Comparison of ENCODE assay signal across 1 cellular context in genomic region chr2:191688934-191689695, GRCh38.
TF ChIP-seq lines count a peak whose summit lies in the region.

No MANE protein-coding gene starts in this region.

TF ChIP-seq in HepG2, 621 proteins besides CTCF, POLR2A, EP300 and RAD21 (continued from another document and continues in another):
- TF ChIP-seq, protein P1, sequence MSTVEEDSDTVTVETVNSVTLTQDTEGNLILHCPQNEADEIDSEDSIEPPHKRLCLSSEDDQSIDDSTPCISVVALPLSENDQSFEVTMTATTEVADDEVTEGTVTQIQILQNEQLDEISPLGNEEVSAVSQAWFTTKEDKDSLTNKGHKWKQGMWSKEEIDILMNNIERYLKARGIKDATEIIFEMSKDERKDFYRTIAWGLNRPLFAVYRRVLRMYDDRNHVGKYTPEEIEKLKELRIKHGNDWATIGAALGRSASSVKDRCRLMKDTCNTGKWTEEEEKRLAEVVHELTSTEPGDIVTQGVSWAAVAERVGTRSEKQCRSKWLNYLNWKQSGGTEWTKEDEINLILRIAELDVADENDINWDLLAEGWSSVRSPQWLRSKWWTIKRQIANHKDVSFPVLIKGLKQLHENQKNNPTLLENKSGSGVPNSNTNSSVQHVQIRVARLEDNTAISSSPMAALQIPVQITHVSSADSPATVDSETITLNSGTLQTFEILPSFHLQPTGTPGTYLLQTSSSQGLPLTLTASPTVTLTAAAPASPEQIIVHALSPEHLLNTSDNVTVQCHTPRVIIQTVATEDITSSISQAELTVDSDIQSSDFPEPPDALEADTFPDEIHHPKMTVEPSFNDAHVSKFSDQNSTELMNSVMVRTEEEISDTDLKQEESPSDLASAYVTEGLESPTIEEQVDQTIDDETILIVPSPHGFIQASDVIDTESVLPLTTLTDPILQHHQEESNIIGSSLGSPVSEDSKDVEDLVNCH (CRISPR knock-in tag; IDR thresholded peaks at IDR 0.05) = no peak
- TF ChIP-seq, protein P2, sequence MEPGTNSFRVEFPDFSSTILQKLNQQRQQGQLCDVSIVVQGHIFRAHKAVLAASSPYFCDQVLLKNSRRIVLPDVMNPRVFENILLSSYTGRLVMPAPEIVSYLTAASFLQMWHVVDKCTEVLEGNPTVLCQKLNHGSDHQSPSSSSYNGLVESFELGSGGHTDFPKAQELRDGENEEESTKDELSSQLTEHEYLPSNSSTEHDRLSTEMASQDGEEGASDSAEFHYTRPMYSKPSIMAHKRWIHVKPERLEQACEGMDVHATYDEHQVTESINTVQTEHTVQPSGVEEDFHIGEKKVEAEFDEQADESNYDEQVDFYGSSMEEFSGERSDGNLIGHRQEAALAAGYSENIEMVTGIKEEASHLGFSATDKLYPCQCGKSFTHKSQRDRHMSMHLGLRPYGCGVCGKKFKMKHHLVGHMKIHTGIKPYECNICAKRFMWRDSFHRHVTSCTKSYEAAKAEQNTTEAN (CRISPR knock-in tag; conservative IDR thresholded peaks at IDR 0.05) = no peak
- no peak for TF ChIP-seq ZKSCAN1 (IDR thresholded peaks at IDR 0.05; ENCODE audit: low read length)
- no peak for TF ChIP-seq MATR3 (CRISPR knock-in tag; IDR thresholded peaks at IDR 0.05)
- TF ChIP-seq ZNF207 (IDR thresholded peaks at IDR 0.05; ENCODE audit: borderline replicate concordance) = no peak
- TF ChIP-seq, protein P3, sequence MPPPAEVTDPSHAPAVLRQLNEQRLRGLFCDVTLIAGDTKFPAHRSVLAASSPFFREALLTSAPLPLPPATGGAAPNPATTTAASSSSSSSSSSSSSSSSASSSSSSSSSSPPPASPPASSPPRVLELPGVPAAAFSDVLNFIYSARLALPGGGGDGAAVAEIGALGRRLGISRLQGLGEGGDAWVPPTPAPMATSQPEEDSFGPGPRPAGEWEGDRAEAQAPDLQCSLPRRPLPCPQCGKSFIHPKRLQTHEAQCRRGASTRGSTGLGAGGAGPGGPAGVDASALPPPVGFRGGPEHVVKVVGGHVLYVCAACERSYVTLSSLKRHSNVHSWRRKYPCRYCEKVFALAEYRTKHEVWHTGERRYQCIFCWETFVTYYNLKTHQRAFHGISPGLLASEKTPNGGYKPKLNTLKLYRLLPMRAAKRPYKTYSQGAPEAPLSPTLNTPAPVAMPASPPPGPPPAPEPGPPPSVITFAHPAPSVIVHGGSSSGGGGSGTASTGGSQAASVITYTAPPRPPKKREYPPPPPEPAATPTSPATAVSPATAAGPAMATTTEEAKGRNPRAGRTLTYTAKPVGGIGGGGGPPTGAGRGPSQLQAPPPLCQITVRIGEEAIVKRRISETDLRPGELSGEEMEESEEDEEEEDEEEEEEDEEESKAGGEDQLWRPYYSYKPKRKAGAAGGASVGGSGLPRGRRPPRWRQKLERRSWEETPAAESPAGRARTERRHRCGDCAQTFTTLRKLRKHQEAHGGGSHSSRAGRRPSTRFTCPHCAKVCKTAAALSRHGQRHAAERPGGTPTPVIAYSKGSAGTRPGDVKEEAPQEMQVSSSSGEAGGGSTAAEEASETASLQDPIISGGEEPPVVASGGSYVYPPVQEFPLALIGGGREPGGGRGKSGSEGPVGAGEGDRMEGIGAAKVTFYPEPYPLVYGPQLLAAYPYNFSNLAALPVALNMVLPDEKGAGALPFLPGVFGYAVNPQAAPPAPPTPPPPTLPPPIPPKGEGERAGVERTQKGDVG (CRISPR knock-in tag; IDR thresholded peaks at IDR 0.05; ENCODE audit: borderline replicate concordance) = no peak
- TF ChIP-seq ZNF124 (CRISPR knock-in tag; IDR thresholded peaks at IDR 0.05) = no peak
- no peak for TF ChIP-seq ZNF546 (CRISPR knock-in tag; conservative IDR thresholded peaks at IDR 0.05)
- TF ChIP-seq ZNF296 (CRISPR knock-in tag; conservative IDR thresholded peaks at IDR 0.05) = no peak
- TF ChIP-seq IRF1 (CRISPR knock-in tag; IDR thresholded peaks at IDR 0.05; ENCODE audit: low read depth) = no peak
- TF ChIP-seq ZNF772 (CRISPR knock-in tag; IDR thresholded peaks at IDR 0.05) = no peak
- no peak for TF ChIP-seq RBFOX2 (IDR thresholded peaks at IDR 0.05; ENCODE audit: low read depth, low read length)
- TF ChIP-seq, protein P4, sequence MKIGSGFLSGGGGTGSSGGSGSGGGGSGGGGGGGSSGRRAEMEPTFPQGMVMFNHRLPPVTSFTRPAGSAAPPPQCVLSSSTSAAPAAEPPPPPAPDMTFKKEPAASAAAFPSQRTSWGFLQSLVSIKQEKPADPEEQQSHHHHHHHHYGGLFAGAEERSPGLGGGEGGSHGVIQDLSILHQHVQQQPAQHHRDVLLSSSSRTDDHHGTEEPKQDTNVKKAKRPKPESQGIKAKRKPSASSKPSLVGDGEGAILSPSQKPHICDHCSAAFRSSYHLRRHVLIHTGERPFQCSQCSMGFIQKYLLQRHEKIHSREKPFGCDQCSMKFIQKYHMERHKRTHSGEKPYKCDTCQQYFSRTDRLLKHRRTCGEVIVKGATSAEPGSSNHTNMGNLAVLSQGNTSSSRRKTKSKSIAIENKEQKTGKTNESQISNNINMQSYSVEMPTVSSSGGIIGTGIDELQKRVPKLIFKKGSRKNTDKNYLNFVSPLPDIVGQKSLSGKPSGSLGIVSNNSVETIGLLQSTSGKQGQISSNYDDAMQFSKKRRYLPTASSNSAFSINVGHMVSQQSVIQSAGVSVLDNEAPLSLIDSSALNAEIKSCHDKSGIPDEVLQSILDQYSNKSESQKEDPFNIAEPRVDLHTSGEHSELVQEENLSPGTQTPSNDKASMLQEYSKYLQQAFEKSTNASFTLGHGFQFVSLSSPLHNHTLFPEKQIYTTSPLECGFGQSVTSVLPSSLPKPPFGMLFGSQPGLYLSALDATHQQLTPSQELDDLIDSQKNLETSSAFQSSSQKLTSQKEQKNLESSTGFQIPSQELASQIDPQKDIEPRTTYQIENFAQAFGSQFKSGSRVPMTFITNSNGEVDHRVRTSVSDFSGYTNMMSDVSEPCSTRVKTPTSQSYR (CRISPR knock-in tag; IDR thresholded peaks at IDR 0.05; ENCODE audit: borderline replicate concordance) = no peak
- TF ChIP-seq SMAD3 (CRISPR knock-in tag; IDR thresholded peaks at IDR 0.05) = 0 out of 2 replicates have a peak, but pooled peaks have one; percentile 20
- TF ChIP-seq, protein P5, sequence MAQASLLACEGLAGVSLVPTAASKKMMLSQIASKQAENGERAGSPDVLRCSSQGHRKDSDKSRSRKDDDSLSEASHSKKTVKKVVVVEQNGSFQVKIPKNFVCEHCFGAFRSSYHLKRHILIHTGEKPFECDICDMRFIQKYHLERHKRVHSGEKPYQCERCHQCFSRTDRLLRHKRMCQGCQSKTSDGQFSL (CRISPR knock-in tag; IDR thresholded peaks at IDR 0.05) = no peak
- no peak for TF ChIP-seq SIX1 (CRISPR knock-in tag; IDR thresholded peaks at IDR 0.05; ENCODE audit: borderline replicate concordance)
- TF ChIP-seq ZKSCAN5 (CRISPR knock-in tag; IDR thresholded peaks at IDR 0.05) = no peak
- TF ChIP-seq RFX3 (CRISPR knock-in tag; IDR thresholded peaks at IDR 0.05) = no peak
- TF ChIP-seq ZXDC (CRISPR knock-in tag; IDR thresholded peaks at IDR 0.05) = no peak
- TF ChIP-seq ZNF660 (CRISPR knock-in tag; IDR thresholded peaks at IDR 0.05; ENCODE audit: borderline replicate concordance, low read depth) = no peak
- TF ChIP-seq ZNF83 (CRISPR knock-in tag; IDR thresholded peaks at IDR 0.05; ENCODE audit: borderline replicate concordance) = no peak
- TF ChIP-seq MYNN (CRISPR knock-in tag; IDR thresholded peaks at IDR 0.05; ENCODE audit: low read depth) = no peak
- no peak for TF ChIP-seq MTA1 (CRISPR knock-in tag; IDR thresholded peaks at IDR 0.05; ENCODE audit: borderline replicate concordance)
- no peak for TF ChIP-seq JUND (CRISPR knock-in tag; IDR thresholded peaks at IDR 0.05)
- TF ChIP-seq CBX1 (IDR thresholded peaks at IDR 0.05; ENCODE audit: low read depth) = no peak
- TF ChIP-seq, protein P6, sequence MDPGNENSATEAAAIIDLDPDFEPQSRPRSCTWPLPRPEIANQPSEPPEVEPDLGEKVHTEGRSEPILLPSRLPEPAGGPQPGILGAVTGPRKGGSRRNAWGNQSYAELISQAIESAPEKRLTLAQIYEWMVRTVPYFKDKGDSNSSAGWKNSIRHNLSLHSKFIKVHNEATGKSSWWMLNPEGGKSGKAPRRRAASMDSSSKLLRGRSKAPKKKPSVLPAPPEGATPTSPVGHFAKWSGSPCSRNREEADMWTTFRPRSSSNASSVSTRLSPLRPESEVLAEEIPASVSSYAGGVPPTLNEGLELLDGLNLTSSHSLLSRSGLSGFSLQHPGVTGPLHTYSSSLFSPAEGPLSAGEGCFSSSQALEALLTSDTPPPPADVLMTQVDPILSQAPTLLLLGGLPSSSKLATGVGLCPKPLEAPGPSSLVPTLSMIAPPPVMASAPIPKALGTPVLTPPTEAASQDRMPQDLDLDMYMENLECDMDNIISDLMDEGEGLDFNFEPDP (CRISPR knock-in tag; conservative IDR thresholded peaks at IDR 0.05) = no peak
- TF ChIP-seq MAFF (IDR thresholded peaks at IDR 0.05; ENCODE audit: low read depth, low read length) = no peak
- TF ChIP-seq, protein P7, sequence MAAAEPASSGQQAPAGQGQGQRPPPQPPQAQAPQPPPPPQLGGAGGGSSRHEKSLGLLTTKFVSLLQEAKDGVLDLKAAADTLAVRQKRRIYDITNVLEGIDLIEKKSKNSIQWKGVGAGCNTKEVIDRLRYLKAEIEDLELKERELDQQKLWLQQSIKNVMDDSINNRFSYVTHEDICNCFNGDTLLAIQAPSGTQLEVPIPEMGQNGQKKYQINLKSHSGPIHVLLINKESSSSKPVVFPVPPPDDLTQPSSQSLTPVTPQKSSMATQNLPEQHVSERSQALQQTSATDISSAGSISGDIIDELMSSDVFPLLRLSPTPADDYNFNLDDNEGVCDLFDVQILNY (CRISPR knock-in tag; conservative IDR thresholded peaks at IDR 0.05) = no peak
- no peak for TF ChIP-seq MAFK (conservative IDR thresholded peaks at IDR 0.05 in 1 of 2, IDR thresholded peaks at IDR 0.05 in 1 of 2; ENCODE audit: low read length in 2 of 2)
- TF ChIP-seq ARID2 (CRISPR knock-in tag; IDR thresholded peaks at IDR 0.05; ENCODE audit: borderline replicate concordance) = no peak
- 0 out of 2 replicates have a peak, but pooled peaks have one; percentile 15 for TF ChIP-seq ZNF644 (CRISPR knock-in tag; IDR thresholded peaks at IDR 0.05; ENCODE audit: low read depth)
- peak; percentile 14; the same call in 1 of the 2 replicates for TF ChIP-seq SMARCC2 (IDR thresholded peaks at IDR 0.05)
- TF ChIP-seq ZNF510 (CRISPR knock-in tag; IDR thresholded peaks at IDR 0.05; ENCODE audit: low read depth) = no peak
- no peak for TF ChIP-seq NFIC (IDR thresholded peaks at IDR 0.05; ENCODE audit: low read length)
- TF ChIP-seq ZNF773 (CRISPR knock-in tag; IDR thresholded peaks at IDR 0.05; ENCODE audit: borderline replicate concordance) = no peak
- no peak for TF ChIP-seq MYC (CRISPR knock-in tag; IDR thresholded peaks at IDR 0.05; ENCODE audit: borderline replicate concordance)
- TF ChIP-seq PCBP1 (IDR thresholded peaks at IDR 0.05; ENCODE audit: borderline replicate concordance, low read depth, low read length) = no peak
- peak; percentile 47; the same call in 1 of the 2 replicates for TF ChIP-seq AHDC1 (CRISPR knock-in tag; IDR thresholded peaks at IDR 0.05; ENCODE audit: borderline replicate concordance)
- no peak for TF ChIP-seq MXD4 (CRISPR knock-in tag; IDR thresholded peaks at IDR 0.05)
- TF ChIP-seq RBM22 (optimal IDR thresholded peaks at IDR 0.05; ENCODE audit: low read length) = no peak
